ENCODE assay signal across 35 cellular contexts in genomic region chr20:45176526-45176925, GRCh38. TPM values are rescaled to one million over a fixed set of nuclear protein-coding genes. Genes with fewer than 3 reads are reported as not detected.
"Had no signal": no experiment of that assay in that cellular context is flagged by ENCODE, and none has a peak within 500 bp of the region (broad histone marks: within the 10 kb centered on the region; RNA-seq: fewer than 3 reads in every experiment).

No MANE protein-coding gene starts in this region.

- H3K9me3 Mint-ChIP-seq: activated naive CD8-positive, alpha-beta T cell treated with anti-CD3 and anti-CD28 coated beads for 36 hours; natural killer cell treated with Interleukin-12 subunit alpha and Interleukin-12 subunit beta and Interleukin-15 and Interleukin-18, amount 100 ng/mL, for 72 hours; stimulated activated effector memory CD8-positive, alpha-beta T cell treated with anti-CD3 and anti-CD28 coated beads, Interleukin-12 subunit alpha, Interleukin-12 subunit beta, amount 100 ng/mL, for 72 hours; stimulated activated naive CD8-positive, alpha-beta T cell treated with anti-CD3 and anti-CD28 coated beads, Interleukin-15, Interleukin-2, amounts not matched to agents 100 ng/mL and 50 ng/mL, for 24 hours had no signal

- H3K4me1 ChIP-seq: adrenal gland, heart right ventricle, lower lobe of right lung, right lobe of liver had no signal

- ATAC-seq: activated CD4-positive, CD25-positive, alpha-beta regulatory T cell treated with anti-CD3 and anti-CD28 coated beads, Interleukin-2, amount 50 U/mL, for 24 hours; body of pancreas; heart right ventricle; left lobe of liver; lower lobe of right lung; natural killer cell treated with Interleukin-12 subunit alpha and Interleukin-12 subunit beta and Interleukin-15 and Interleukin-18, amount 100 ng/mL, for 72 hours; right lobe of liver; stimulated activated effector memory CD8-positive, alpha-beta T cell treated with anti-CD3 and anti-CD28 coated beads, Interleukin-12 subunit alpha, Interleukin-12 subunit beta, amount 100 ng/mL, for 72 hours had no signal

- H3K4me3 Mint-ChIP-seq: activated naive CD8-positive, alpha-beta T cell treated with anti-CD3 and anti-CD28 coated beads for 36 hours; natural killer cell treated with Interleukin-12 subunit alpha and Interleukin-12 subunit beta and Interleukin-15 and Interleukin-18, amount 100 ng/mL, for 72 hours; stimulated activated effector memory CD8-positive, alpha-beta T cell treated with anti-CD3 and anti-CD28 coated beads, Interleukin-12 subunit alpha, Interleukin-12 subunit beta, amount 100 ng/mL, for 72 hours; stimulated activated naive CD8-positive, alpha-beta T cell treated with anti-CD3 and anti-CD28 coated beads, Interleukin-15, Interleukin-2, amounts not matched to agents 100 ng/mL and 50 ng/mL, for 24 hours had no signal

- DNase-seq: activated CD4-positive, alpha-beta T cell treated with anti-CD3 and anti-CD28 coated beads for 48 hours; activated CD4-positive, alpha-beta T cell treated with anti-CD3 and anti-CD28 coated beads, Interleukin-2, amount 50 U/mL, for 48 hours; activated CD8-positive, alpha-beta memory T cell treated with anti-CD3 and anti-CD28 coated beads for 24 hours; activated effector memory CD4-positive, alpha-beta T cell treated with Interleukin-2 at 50 U/mL for 16 hours; activated naive CD4-positive, alpha-beta T cell treated with Interleukin-2 at 50 U/mL for 16 hours; activated naive CD8-positive, alpha-beta T cell treated with anti-CD3 and anti-CD28 coated beads for 36 hours; adrenal gland; aorta; body of pancreas; dermis blood vessel endothelial cell; effector CD4-positive, alpha-beta T cell; esophagus squamous epithelium; foreskin melanocyte; heart right ventricle; kidney glomerular epithelial cell; lower lobe of right lung; mesendoderm; posterior cingulate gyrus; right lobe of liver; stimulated activated CD4-positive, alpha-beta T cell treated with anti-CD3 and anti-CD28 coated beads, Interleukin-12 subunit alpha, Interleukin-12 subunit beta, amount 100 ng/mL, for 4 hours; stimulated activated CD4-positive, alpha-beta T cell treated with anti-CD3 and anti-CD28 coated beads, Interleukin-4, amount 100 ng/mL, for 24 hours; trophoblast cell; WERI-Rb-1 had no signal

- H3K9me3 ChIP-seq: adrenal gland, body of pancreas, esophagus squamous epithelium, heart right ventricle, lower lobe of right lung, right lobe of liver, thoracic aorta had no signal

- H3K27me3 ChIP-seq: body of pancreas, right lobe of liver had no signal

- H3K27ac ChIP-seq: adrenal gland, body of pancreas, esophagus squamous epithelium, heart right ventricle, lower lobe of right lung, right lobe of liver, skin epidermis, thoracic aorta, WERI-Rb-1 had no signal

- H3K36me3 Mint-ChIP-seq: activated naive CD8-positive, alpha-beta T cell treated with anti-CD3 and anti-CD28 coated beads for 36 hours; natural killer cell treated with Interleukin-12 subunit alpha and Interleukin-12 subunit beta and Interleukin-15 and Interleukin-18, amount 100 ng/mL, for 72 hours; stimulated activated effector memory CD8-positive, alpha-beta T cell treated with anti-CD3 and anti-CD28 coated beads, Interleukin-12 subunit alpha, Interleukin-12 subunit beta, amount 100 ng/mL, for 72 hours had no signal

- H3K4me3 ChIP-seq: adrenal gland, body of pancreas, esophagus squamous epithelium, heart right ventricle, lower lobe of right lung, right lobe of liver, skin epidermis, thoracic aorta had no signal

- H3K27ac Mint-ChIP-seq: activated naive CD8-positive, alpha-beta T cell treated with anti-CD3 and anti-CD28 coated beads for 36 hours; natural killer cell treated with Interleukin-12 subunit alpha and Interleukin-12 subunit beta and Interleukin-15 and Interleukin-18, amount 100 ng/mL, for 72 hours; stimulated activated effector memory CD8-positive, alpha-beta T cell treated with anti-CD3 and anti-CD28 coated beads, Interleukin-12 subunit alpha, Interleukin-12 subunit beta, amount 100 ng/mL, for 72 hours; stimulated activated naive CD8-positive, alpha-beta T cell treated with anti-CD3 and anti-CD28 coated beads, Interleukin-15, Interleukin-2, amounts not matched to agents 100 ng/mL and 50 ng/mL, for 24 hours had no signal

- H3K36me3 ChIP-seq: adrenal gland, esophagus squamous epithelium, heart right ventricle, lower lobe of right lung, right lobe of liver, thoracic aorta, WERI-Rb-1 had no signal

- H3K4me1 Mint-ChIP-seq: stimulated activated effector memory CD8-positive, alpha-beta T cell treated with anti-CD3 and anti-CD28 coated beads, Interleukin-12 subunit alpha, Interleukin-12 subunit beta, amount 100 ng/mL, for 72 hours had no signal

RNA-seq across cellular contexts. Expression of gene PI3, which starts 1.8 kb away (rescaled TPM):
- total RNA-seq: activated naive CD8-positive, alpha-beta T cell treated with anti-CD3 and anti-CD28 coated beads for 36 hours; adrenal gland; body of pancreas; dermis blood vessel endothelial cell; glomerular endothelial cell; left lobe of liver; mononuclear cell; myocyte; natural killer cell treated with Interleukin-12 subunit alpha and Interleukin-12 subunit beta and Interleukin-15 and Interleukin-18, amount 100 ng/mL, for 72 hours; osteoblast; right lobe of liver; subcutaneous adipose tissue; thoracic aorta had no signal

RNA-seq across cellular contexts. Expression of gene SEMG1, which starts 30.3 kb away (rescaled TPM):
- total RNA-seq: activated naive CD8-positive, alpha-beta T cell treated with anti-CD3 and anti-CD28 coated beads for 36 hours; adrenal gland; aorta; body of pancreas; dermis blood vessel endothelial cell; esophagus squamous epithelium; glomerular endothelial cell; heart right ventricle; left lobe of liver; lower lobe of right lung; mononuclear cell; myocyte; natural killer cell treated with Interleukin-12 subunit alpha and Interleukin-12 subunit beta and Interleukin-15 and Interleukin-18, amount 100 ng/mL, for 72 hours; osteoblast; right lobe of liver; subcutaneous adipose tissue; thoracic aorta had no signal

RNA-seq across cellular contexts. Expression of gene SEMG2, which starts 44.6 kb away (rescaled TPM):
- total RNA-seq: activated naive CD8-positive, alpha-beta T cell treated with anti-CD3 and anti-CD28 coated beads for 36 hours; adrenal gland; aorta; body of pancreas; dermis blood vessel endothelial cell; esophagus squamous epithelium; glomerular endothelial cell; heart right ventricle; left lobe of liver; lower lobe of right lung; mononuclear cell; myocyte; natural killer cell treated with Interleukin-12 subunit alpha and Interleukin-12 subunit beta and Interleukin-15 and Interleukin-18, amount 100 ng/mL, for 72 hours; osteoblast; right lobe of liver; subcutaneous adipose tissue; thoracic aorta had no signal

RNA-seq across cellular contexts. Expression of gene WFDC12, which starts 52.3 kb away (rescaled TPM):
- total RNA-seq: activated naive CD8-positive, alpha-beta T cell treated with anti-CD3 and anti-CD28 coated beads for 36 hours; adrenal gland; aorta; body of pancreas; dermis blood vessel endothelial cell; glomerular endothelial cell; heart right ventricle; left lobe of liver; mononuclear cell; myocyte; natural killer cell treated with Interleukin-12 subunit alpha and Interleukin-12 subunit beta and Interleukin-15 and Interleukin-18, amount 100 ng/mL, for 72 hours; osteoblast; right lobe of liver; subcutaneous adipose tissue; thoracic aorta had no signal
